In the genomic region with DNA sequence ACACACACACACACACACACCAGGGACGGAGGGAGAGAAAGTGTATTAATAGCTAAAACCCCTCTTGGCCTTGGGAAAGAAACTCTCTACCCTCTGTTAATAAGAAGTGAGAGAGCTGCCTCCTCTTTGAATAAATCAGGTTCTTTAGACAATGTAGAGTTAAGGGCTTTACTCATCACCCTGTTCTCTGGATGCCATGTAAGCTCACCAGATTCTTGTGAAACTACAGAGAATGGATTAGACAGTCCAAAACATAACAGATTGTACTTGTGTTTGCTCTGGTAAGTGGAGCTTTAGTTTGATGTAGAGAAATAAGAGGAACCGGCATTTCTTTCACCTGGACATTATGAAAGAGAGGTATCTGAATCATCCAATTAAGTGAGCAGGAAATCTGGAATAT, we compare ENCODE assay signal across 31 cellular contexts.
"Had no signal": no experiment of that assay in that cellular context is flagged by ENCODE, and none has a peak within 500 bp of the region (broad histone marks: within the 10 kb centered on the region; RNA-seq: fewer than 3 reads in every experiment).

No MANE protein-coding gene starts in this region.

- DNase-seq: colonic mucosa; effector CD8-positive, alpha-beta T cell; foreskin keratinocyte; heart left ventricle; hypothalamus; immature natural killer cell; islet precursor cell; kidney glomerular epithelial cell; left ventricle myocardium superior; lower lobe of right lung; mucosa of descending colon; naive B cell; right lobe of liver; stimulated activated CD4-positive, alpha-beta T cell treated with anti-CD3 and anti-CD28 coated beads, Interleukin-12 subunit alpha, Interleukin-12 subunit beta, amount 100 ng/mL, for 4 hours; stimulated activated CD4-positive, alpha-beta T cell treated with anti-CD3 and anti-CD28 coated beads, Interleukin-1b, Interleukin-23, amount 100 ng/mL, for 48 hours; stimulated activated CD4-positive, alpha-beta T cell treated with anti-CD3 and anti-CD28 coated beads, Interleukin-4, amount 100 ng/mL, for 1 hour; stimulated activated CD8-positive, alpha-beta memory T cell treated with anti-CD3 and anti-CD28 coated beads, Interleukin-4, amount 100 ng/mL, for 48 hours; stimulated activated naive CD4-positive, alpha-beta T cell; stimulated activated naive CD8-positive, alpha-beta T cell treated with anti-CD3 and anti-CD28 coated beads, Interleukin-15, amount 100 ng/mL, for 72 hours; transverse colon; upper lobe of right lung; uterus had no signal

- H2AFZ ChIP-seq: parathyroid adenoma had no signal

- H3K4me3 Mint-ChIP-seq: dendritic cell treated with granulocyte-macrophage colony-stimulating factor and Interleukin-4, amounts not matched to agents 40 ng/mL and 50 ng/mL, for 4 days; immature natural killer cell; naive B cell; natural killer cell treated with Interleukin-12 subunit alpha and Interleukin-12 subunit beta and Interleukin-15 and Interleukin-18, amount 100 ng/mL, for 72 hours; neural crest cell; stimulated activated naive CD8-positive, alpha-beta T cell treated with anti-CD3 and anti-CD28 coated beads, Interleukin-15, amount 100 ng/mL, for 72 hours had no signal

- H3K4me1 Mint-ChIP-seq: immature natural killer cell; naive B cell; neural crest cell; stimulated activated naive CD8-positive, alpha-beta T cell treated with anti-CD3 and anti-CD28 coated beads, Interleukin-15, amount 100 ng/mL, for 72 hours had no signal

- ATAC-seq: foreskin keratinocyte; gastroesophageal sphincter; heart left ventricle; left ventricle myocardium superior; lower lobe of right lung; mucosa of descending colon; natural killer cell treated with Interleukin-12 subunit alpha and Interleukin-12 subunit beta and Interleukin-15 and Interleukin-18, amount 100 ng/mL, for 72 hours; right lobe of liver; stimulated activated naive CD8-positive, alpha-beta T cell treated with anti-CD3 and anti-CD28 coated beads, Interleukin-15, amount 100 ng/mL, for 72 hours; upper lobe of right lung had no signal

- H3K27me3 Mint-ChIP-seq: dendritic cell treated with granulocyte-macrophage colony-stimulating factor and Interleukin-4, amounts not matched to agents 40 ng/mL and 50 ng/mL, for 4 days; naive B cell; natural killer cell treated with Interleukin-12 subunit alpha and Interleukin-12 subunit beta and Interleukin-15 and Interleukin-18, amount 100 ng/mL, for 72 hours; progenitor cell of endocrine pancreas; stimulated activated naive CD8-positive, alpha-beta T cell treated with anti-CD3 and anti-CD28 coated beads, Interleukin-15, amount 100 ng/mL, for 72 hours had no signal

- H3K4me3 ChIP-seq: colonic mucosa, esophagus muscularis mucosa, gastroesophageal sphincter, heart left ventricle, lower lobe of right lung, mucosa of descending colon, right lobe of liver, smooth muscle cell, suprapubic skin, transverse colon, upper lobe of right lung, uterus had no signal

- H3K27ac ChIP-seq: colonic mucosa, esophagus muscularis mucosa, foreskin keratinocyte, gastroesophageal sphincter, heart left ventricle, lower lobe of right lung, parathyroid adenoma, right lobe of liver, suprapubic skin, transverse colon, upper lobe of right lung had no signal

- H3K27ac Mint-ChIP-seq: dendritic cell treated with granulocyte-macrophage colony-stimulating factor and Interleukin-4, amounts not matched to agents 40 ng/mL and 50 ng/mL, for 4 days; immature natural killer cell; naive B cell; natural killer cell treated with Interleukin-12 subunit alpha and Interleukin-12 subunit beta and Interleukin-15 and Interleukin-18, amount 100 ng/mL, for 72 hours; progenitor cell of endocrine pancreas; stimulated activated naive CD8-positive, alpha-beta T cell treated with anti-CD3 and anti-CD28 coated beads, Interleukin-15, amount 100 ng/mL, for 72 hours had no signal

- H3K27me3 ChIP-seq: colonic mucosa, esophagus muscularis mucosa, foreskin keratinocyte, gastroesophageal sphincter, heart left ventricle, right lobe of liver, suprapubic skin, transverse colon, upper lobe of right lung, uterus had no signal

- H3K79me2 ChIP-seq: parathyroid adenoma had no signal

- H3K36me3 Mint-ChIP-seq: immature natural killer cell; naive B cell; natural killer cell treated with Interleukin-12 subunit alpha and Interleukin-12 subunit beta and Interleukin-15 and Interleukin-18, amount 100 ng/mL, for 72 hours had no signal

- H3K36me3 ChIP-seq: colonic mucosa, esophagus muscularis mucosa, gastroesophageal sphincter, heart left ventricle, lower lobe of right lung, right lobe of liver, suprapubic skin, transverse colon, upper lobe of right lung, uterus had no signal

- H3K9me3 Mint-ChIP-seq: dendritic cell treated with granulocyte-macrophage colony-stimulating factor and Interleukin-4, amounts not matched to agents 40 ng/mL and 50 ng/mL, for 4 days; natural killer cell treated with Interleukin-12 subunit alpha and Interleukin-12 subunit beta and Interleukin-15 and Interleukin-18, amount 100 ng/mL, for 72 hours; neural crest cell; stimulated activated naive CD8-positive, alpha-beta T cell treated with anti-CD3 and anti-CD28 coated beads, Interleukin-15, amount 100 ng/mL, for 72 hours had no signal

- H3K4me2 ChIP-seq: smooth muscle cell had no signal

- H3K4me1 ChIP-seq: colonic mucosa, foreskin keratinocyte, lower lobe of right lung, parathyroid adenoma, right lobe of liver, suprapubic skin, transverse colon, upper lobe of right lung, uterus had no signal

- H3K9ac ChIP-seq: parathyroid adenoma had no signal

- H3K9me3 ChIP-seq: colonic mucosa, esophagus muscularis mucosa, gastroesophageal sphincter, heart left ventricle, lower lobe of right lung, mucosa of descending colon, right lobe of liver, suprapubic skin, transverse colon, upper lobe of right lung, uterus had no signal
